In genomic region chr4:74660866-74661265, GRCh38 we compare ENCODE assay signal across 18 cellular contexts.
DNase-seq lines count a peak whose midpoint lies in the region; ATAC-seq and TF ChIP-seq lines count a peak whose summit lies in the region.
"Had no signal": no experiment of that assay in that cellular context is flagged by ENCODE, and none has a peak within 500 bp of the region (broad histone marks: within the 10 kb centered on the region; RNA-seq: fewer than 3 reads in every experiment).

No MANE protein-coding gene starts in this region.

- intact Hi-C loops in Right ventricle myocardium superior (cut with DNase I) = no loop called here

- H3K27ac ChIP-seq in ACC112 (ENCODE audit: low read depth, low read length) (peak overlapping the region; percentile 85), mesenchymal stem cell (ENCODE audit: low read length, poor library complexity, severe bottlenecking) (no peak overlapping the region)
- H3K27ac ChIP-seq: KMS-11 had no signal

- H3K4me3 Mint-ChIP-seq in HFFc6 = peak overlapping the region; percentile 11; the same call in 1 of the 2 replicates
- H3K4me3 Mint-ChIP-seq: B cell; CD4-positive, CD25-positive, alpha-beta regulatory T cell; H9 had no signal

- H3K9me3 ChIP-seq in adipocyte (ENCODE audit: control insufficient read depth, low read length) = no peaks in the 10 kb centered on the region
- H3K9me3 ChIP-seq in mesenchymal stem cell (ENCODE audit: control insufficient read depth, low read length) = no peaks in the 10 kb centered on the region

- H3K79me2 ChIP-seq in ACC112 (ENCODE audit: control insufficient read depth, insufficient read depth, low read length, unreplicated experiment) = no peaks in the 10 kb centered on the region

- WGBS in mesenchymal stem cell = 83% methylated on average over 1 of the region's 2 CpGs

- H3K9me3 Mint-ChIP-seq in HFFc6 = no peaks in the 10 kb centered on the region
- H3K9me3 Mint-ChIP-seq: H9 had no signal

- H2BK12ac ChIP-seq in mesenchymal stem cell (ENCODE audit: low read length in 2 of 2) = no peak overlapping the region

- no peaks in the 10 kb centered on the region for H3K36me3 Mint-ChIP-seq in HFFc6 (ENCODE audit: low read depth)
- H3K36me3 Mint-ChIP-seq: CD4-positive, CD25-positive, alpha-beta regulatory T cell had no signal

- no peak for TF ChIP-seq CTCF in HFFc6 (IDR thresholded peaks at IDR 0.05)

- H3K79me1 ChIP-seq in mesenchymal stem cell (replicated peaks; ENCODE audit: low read length, poor library complexity, severe bottlenecking) = no peaks in the 10 kb centered on the region

- H3K27me3 ChIP-seq in ACC112 (ENCODE audit: insufficient read depth, low read length) = no peaks in the 10 kb centered on the region
- no peaks in the 10 kb centered on the region for H3K27me3 ChIP-seq in adipocyte (replicated peaks; ENCODE audit: control insufficient read depth, insufficient read depth, low read length)
- H3K27me3 ChIP-seq in mesenchymal stem cell (ENCODE audit: control insufficient read depth in 1 of 2, insufficient read depth in 1 of 2, low read length in 2 of 2) = no peaks in the 10 kb centered on the region

- no peak overlapping the region for H3K4me3 ChIP-seq in ACC112 (ENCODE audit: low read depth, low read length)
- H3K4me3 ChIP-seq in adipocyte (ENCODE audit: low read length) = no peak overlapping the region
- H3K4me3 ChIP-seq in mesenchymal stem cell (ENCODE audit: insufficient read depth in 1 of 2, low read depth in 1 of 2, low read length in 2 of 2) = no peak overlapping the region

- peaks cover 42% of the 10 kb centered on the region for H3K4me1 Mint-ChIP-seq in HFFc6 (ENCODE audit: low read depth)
- H3K4me1 Mint-ChIP-seq: B cell; CD4-positive, CD25-positive, alpha-beta regulatory T cell had no signal

- H3K36me3 ChIP-seq in ACC112 (ENCODE audit: insufficient read depth, low read length) (no peaks in the 10 kb centered on the region), adipocyte (ENCODE audit: control insufficient read depth, insufficient read depth, low read length, severe bottlenecking) (no peaks in the 10 kb centered on the region), mesenchymal stem cell (ENCODE audit: control insufficient read depth in 1 of 2, insufficient read depth in 2 of 2, low read depth in 1 of 2, low read length in 2 of 2) (no peaks in the 10 kb centered on the region)

- H3K14ac ChIP-seq in mesenchymal stem cell (ENCODE audit: low read length in 2 of 2) = no peak overlapping the region

- H4K8ac ChIP-seq in mesenchymal stem cell (ENCODE audit: low read length) = no peak overlapping the region

- H4K91ac ChIP-seq in mesenchymal stem cell (ENCODE audit: low read length) = no peak overlapping the region

- H2AFZ ChIP-seq in ACC112 (ENCODE audit: low read length, unreplicated experiment) (no peak overlapping the region), mesenchymal stem cell (ENCODE audit: low read depth, low read length) (no peak overlapping the region)

- no peak overlapping the region for H2AK5ac ChIP-seq in mesenchymal stem cell (ENCODE audit: low read length, severe bottlenecking)

- no peak overlapping the region for H3K18ac ChIP-seq in mesenchymal stem cell (ENCODE audit: low read depth in 1 of 2, low read length in 2 of 2)

- no peak overlapping the region for H2BK5ac ChIP-seq in mesenchymal stem cell (ENCODE audit: low read depth, low read length, poor library complexity, severe bottlenecking)

- H3K4me2 ChIP-seq in mesenchymal stem cell (ENCODE audit: low read length, poor library complexity, severe bottlenecking) = no peak overlapping the region
- H3K4me2 ChIP-seq: KMS-11 had no signal

- H3K4me1 ChIP-seq in ACC112 (ENCODE audit: control insufficient read depth, insufficient read depth, low read length, unreplicated experiment) = peaks cover 31% of the 10 kb centered on the region
- peaks cover 41% of the 10 kb centered on the region for H3K4me1 ChIP-seq in adipocyte (ENCODE audit: control insufficient read depth, insufficient read depth, low read length)
- peaks cover 1% of the 10 kb centered on the region for H3K4me1 ChIP-seq in mesenchymal stem cell (ENCODE audit: control insufficient read depth, insufficient read depth, low read depth, low read length)

- H2BK15ac ChIP-seq in mesenchymal stem cell (ENCODE audit: low read depth, poor library complexity, severe bottlenecking) = no peak overlapping the region

- peak overlapping the region; percentile 87 for H3K27ac Mint-ChIP-seq in HFFc6
- H3K27ac Mint-ChIP-seq: B cell; CD4-positive, CD25-positive, alpha-beta regulatory T cell; H9 had no signal

- H3K4ac ChIP-seq in mesenchymal stem cell (ENCODE audit: low read depth in 1 of 2, low read length in 2 of 2) = no peak overlapping the region

- H2BK120ac ChIP-seq in mesenchymal stem cell (ENCODE audit: low read depth, low read length) = no peak overlapping the region

- ATAC-seq in HG02884 (IDR thresholded peaks at IDR 0.05; ENCODE audit: unreplicated experiment) (no peak), Right ventricle myocardium superior (ENCODE audit: poor library complexity) (no peak)

- no peak overlapping the region for H3K23ac ChIP-seq in mesenchymal stem cell (ENCODE audit: low read length in 2 of 2)

- H3K9ac ChIP-seq in adipocyte (ENCODE audit: low read length) (peak overlapping the region; percentile 47), mesenchymal stem cell (ENCODE audit: low read length) (peak overlapping the region; percentile 33)
- H3K9ac ChIP-seq: KMS-11 had no signal

- no peaks in the 10 kb centered on the region for H3K27me3 Mint-ChIP-seq in HFFc6 (ENCODE audit: insufficient read depth)
- H3K27me3 Mint-ChIP-seq: CD4-positive, CD25-positive, alpha-beta regulatory T cell had no signal

- DNase-seq in HFFc6 (no peak), adipocyte (ENCODE audit: low read depth) (no peak), mesenchymal stem cell (no peak), cerebellar nuclear complex (lab: John Stamatoyannopoulos, UW) (no peak), Right ventricle myocardium superior (no peak)
- no peak for DNase-seq in activated T-cell treated with anti-CD3 and anti-CD28 coated beads, Interleukin-2, amount 50 U/mL, for 1 hour
- DNase-seq: CD4-positive, CD25-positive, alpha-beta regulatory T cell; DMS79; H9; NCI-H1105; NCI-H1694; NCI-H2227 treated with DMSO at 0.1 percent for 48 hours; NCI-H524; SHP77 treated with DMSO at 0.1 percent for 48 hours had no signal
